28 cellular contexts compared by ENCODE assay signal in genomic region chr2:33018271-33018670, GRCh38.
DNase-seq lines count a peak whose midpoint lies in the region; ATAC-seq and TF ChIP-seq lines count a peak whose summit lies in the region.
"Had no signal": no experiment of that assay in that cellular context is flagged by ENCODE, and none has a peak within 500 bp of the region (broad histone marks: within the 10 kb centered on the region; RNA-seq: fewer than 3 reads in every experiment).

No MANE protein-coding gene starts in this region.

- H3K27ac ChIP-seq in esophagus muscularis mucosa (replicated peaks in 1 of 4) (peak overlapping the region in 1 of 4 donors; percentile 22), osteoblast (ENCODE audit: low read depth, low read length) (no peak overlapping the region), dorsolateral prefrontal cortex (no peak overlapping the region)
- H3K27ac ChIP-seq: left lung, pancreas, Peyer's patch, SJCRH30, suprapubic skin had no signal

- H3K9me3 ChIP-seq in esophagus muscularis mucosa, result no peaks in the 10 kb centered on the region
- H3K9me3 ChIP-seq in osteoblast (ENCODE audit: low read depth, low read length), result no peaks in the 10 kb centered on the region
- H3K9me3 ChIP-seq: left lung, pancreas, SJCRH30, suprapubic skin had no signal

- no peaks in the 10 kb centered on the region for H4K20me1 ChIP-seq in osteoblast (ENCODE audit: insufficient read depth, low read length)

- TF ChIP-seq EP300 in esophagus muscularis mucosa (IDR thresholded peaks at IDR 0.05), result no peak

- peak; percentile 35 for TF ChIP-seq CTCF in AG10803 (conservative IDR thresholded peaks at IDR 0.05; ENCODE audit: low read length)
- no peak for TF ChIP-seq CTCF in esophagus muscularis mucosa (IDR thresholded peaks at IDR 0.05)
- TF ChIP-seq CTCF in osteoblast (IDR thresholded peaks at IDR 0.05; ENCODE audit: extremely low read depth, low read depth, low read length), result no peak
- TF ChIP-seq CTCF in dorsolateral prefrontal cortex (IDR thresholded peaks at IDR 0.05 in 54 of 56, conservative IDR thresholded peaks at IDR 0.05 in 2 of 56; ENCODE audit: low read depth in 1 of 56, partially characterized antibody in 56 of 56), result no peak

- WGBS in esophagus muscularis mucosa, result 96% methylated on average over 2 of the region's 2 CpGs

- no peak overlapping the region for H3K4me2 ChIP-seq in osteoblast (ENCODE audit: insufficient read depth, low read length)

- no peak for TF ChIP-seq POLR2A in esophagus muscularis mucosa (IDR thresholded peaks at IDR 0.05; ENCODE audit: low read depth)

- H3K27me3 ChIP-seq in esophagus muscularis mucosa (no peaks in the 10 kb centered on the region), osteoblast (ENCODE audit: insufficient read depth, low read length) (no peaks in the 10 kb centered on the region), dorsolateral prefrontal cortex (peaks cover 0 to 2% (median 0%) of the 10 kb centered on the region in 45 donors)
- H3K27me3 ChIP-seq: left lung, pancreas, Peyer's patch, SJCRH30, suprapubic skin had no signal

- H3K79me2 ChIP-seq in osteoblast (ENCODE audit: insufficient read depth, low read length), result no peaks in the 10 kb centered on the region

- intact Hi-C loops in esophagus muscularis mucosa (cut with DNase I), result loop anchor here (5.0 kb wide), 1 partner anchor 71 kb away; the partner anchor contains the start of gene LTBP1
- intact Hi-C loops in dorsolateral prefrontal cortex (cut with DNase I), result no loop called here

- H3K4me3 ChIP-seq in AG10803 (ENCODE audit: low read length) (no peak overlapping the region), esophagus muscularis mucosa (no peak overlapping the region), osteoblast (ENCODE audit: insufficient read depth, low read length) (no peak overlapping the region), dorsolateral prefrontal cortex (no peak overlapping the region)
- H3K4me3 ChIP-seq: left lung, pancreas, Peyer's patch, SJCRH30, suprapubic skin had no signal

- H3K36me3 ChIP-seq in esophagus muscularis mucosa (no peaks in the 10 kb centered on the region), osteoblast (ENCODE audit: insufficient read depth, low read length) (no peaks in the 10 kb centered on the region)
- H3K36me3 ChIP-seq: left lung, pancreas, Peyer's patch, suprapubic skin had no signal

- H2AFZ ChIP-seq in osteoblast (ENCODE audit: low read length), result peak overlapping the region; percentile 57

- no peak for ATAC-seq in HG02759 (IDR thresholded peaks at IDR 0.05; ENCODE audit: unreplicated experiment)
- ATAC-seq: activated CD4-positive, CD25-positive, alpha-beta regulatory T cell treated with anti-CD3 and anti-CD28 coated beads, Interleukin-2, amount 50 U/mL, for 24 hours; activated T-helper 17 cell treated with anti-CD3 and anti-CD28 coated beads, Interleukin-2, amount 50 U/mL, for 72 hours; left lung; natural killer cell treated with Interleukin-12 subunit alpha and Interleukin-12 subunit beta and Interleukin-15 and Interleukin-18, amount 100 ng/mL, for 72 hours; pancreas; sciatic nerve; stimulated activated naive B cell treated with anti-CD40 and anti-IgM and Interleukin-4, amounts not matched to agents 10 μg/mL and 1 μg/mL and 100 μg/mL, for 72 hours had no signal

- DNase-seq in AG10803 (ENCODE audit: low read depth) (peak; percentile 64), GM03348 (ENCODE audit: low spot score) (peak; percentile 11), esophagus muscularis mucosa (ENCODE audit: extremely low spot score) (peak; percentile 50), osteoblast (ENCODE audit: insufficient read length, low spot score, missing footprints) (no peak), dorsolateral prefrontal cortex (no peak)
- no peak for DNase-seq in stimulated activated CD4-positive, alpha-beta T cell treated with anti-CD3 and anti-CD28 coated beads, Interleukin-12 subunit alpha, Interleukin-12 subunit beta, amount 100 ng/mL, for 4 hours
- DNase-seq: activated CD4-positive, alpha-beta memory T cell treated with anti-CD3 and anti-CD28 coated beads for 36 hours; activated CD8-positive, alpha-beta memory T cell treated with anti-CD3 and anti-CD28 coated beads, Interleukin-2, amount 50 U/mL, for 48 hours; activated naive CD4-positive, alpha-beta T cell treated with anti-CD3 and anti-CD28 coated beads, Interleukin-2, amount 50 U/mL, for 16 hours; cortex of kidney; GOT3; KBM-7; left lung; midbrain; NCI-H1105; NCI-H2029 treated with DMSO at 0.1 percent for 48 hours; NCI-H2227 treated with DMSO at 0.1 percent for 48 hours; NCI-H526 treated with DMSO at 0.1 percent for 48 hours; pancreas; Peyer's patch; SJCRH30; stimulated activated naive B cell treated with anti-CD40 and anti-IgM and Interleukin-4, amounts not matched to agents 10 μg/mL and 1 μg/mL and 100 μg/mL, for 72 hours had no signal

- H3K4me1 ChIP-seq in esophagus muscularis mucosa (peaks cover 22 to 53% (median 45%) of the 10 kb centered on the region in 4 donors), osteoblast (ENCODE audit: insufficient read depth, low read length) (peaks cover 44% of the 10 kb centered on the region)

Comparison
In these comparisons a context has a peak if more than half of its experiments do, and no peak if none do; other contexts are left out.
1. DNase-seq: peak in AG10803 (single experiment), GM03348 (single experiment) and esophagus muscularis mucosa (single experiment); none in osteoblast (single experiment), dorsolateral prefrontal cortex (0 of 10) and stimulated activated CD4-positive, alpha-beta T cell treated with anti-CD3 and anti-CD28 coated beads, Interleukin-12 subunit alpha, Interleukin-12 subunit beta, amount 100 ng/mL, for 4 hours (single experiment).